17 cellular contexts compared by ENCODE assay signal in genomic region chr6:12203001-12203400, GRCh38.
A peak's percentile ranks its signal among the peaks of the same experiment; 100 is the strongest.
DNase-seq lines count a peak whose midpoint lies in the region; ATAC-seq, FAIRE-seq and TF ChIP-seq lines count a peak whose summit lies in the region.
"Had no signal": no experiment of that assay in that cellular context is flagged by ENCODE, and none has a peak within 500 bp of the region (broad histone marks: within the 10 kb centered on the region; RNA-seq: fewer than 3 reads in every experiment).

No MANE protein-coding gene starts in this region.

- peak in 3 of 4 donors; percentile 44 to 80 (median 64) for ATAC-seq in pancreas
- no peak for ATAC-seq in GM19455 (IDR thresholded peaks at IDR 0.05; ENCODE audit: unreplicated experiment)

- no peaks in the 10 kb centered on the region for H3K36me3 ChIP-seq in pancreas
- H3K36me3 ChIP-seq: BLaER1 treated with 17β-estradiol and CSF1 and Interleukin-3, amounts not matched to agents 10 nM and 100 nM; esophagus squamous epithelium; stomach had no signal

- H3K27ac ChIP-seq in pancreas: no peak overlapping the region
- H3K27ac ChIP-seq: BLaER1 treated with 17β-estradiol and CSF1 and Interleukin-3, amounts not matched to agents 10 nM and 100 nM; esophagus squamous epithelium; stomach had no signal

- H3K4me3 ChIP-seq in pancreas: no peak overlapping the region
- H3K4me3 ChIP-seq: BLaER1 treated with 17β-estradiol and CSF1 and Interleukin-3, amounts not matched to agents 10 nM and 100 nM; esophagus squamous epithelium; stomach had no signal

- H3K27me3 ChIP-seq in pancreas: no peaks in the 10 kb centered on the region
- H3K27me3 ChIP-seq: BLaER1 treated with 17β-estradiol and CSF1 and Interleukin-3, amounts not matched to agents 10 nM and 100 nM; esophagus squamous epithelium; stomach had no signal

- intact Hi-C loops in pancreas (cut with DNase I): no loop called here

- WGBS in pancreas, 2 donors: 54 to 59% methylated on average over 6 of the region's 6 CpGs

- FAIRE-seq in pancreas (lab: Jason Lieb, UNC): no peak
- FAIRE-seq: H54 had no signal

- no peak for TF ChIP-seq CTCF in pancreas (IDR thresholded peaks at IDR 0.05)

- no peaks in the 10 kb centered on the region for H3K4me1 ChIP-seq in pancreas
- H3K4me1 ChIP-seq: esophagus squamous epithelium, stomach had no signal

- DNase-seq in H4 (ENCODE audit: low spot score) (peak; percentile 76), amniotic epithelial cell (ENCODE audit: low read depth) (peak; percentile 71), iPS DF 19.7 (ENCODE audit: low read depth, low spot score) (peak; percentile 60), pancreas (peak in 1 of 6 donors; percentile 17), MV-4-11 (lab: John Stamatoyannopoulos, UW) (no peak), NCI-H1694 (lab: John Stamatoyannopoulos, UW) (no peak), AG08396 (ENCODE audit: low spot score) (no peak)
- DNase-seq: activated gamma-delta T cell treated with Interleukin-2 at 50 U/mL for 16 hours, esophagus squamous epithelium, immature natural killer cell, naive B cell, NCI-H1417, SHP77, stomach had no signal

- no peaks in the 10 kb centered on the region for H3K9me3 ChIP-seq in pancreas
- H3K9me3 ChIP-seq: esophagus squamous epithelium, stomach had no signal

Comparison
In these comparisons a context has a peak if more than half of its experiments do, and no peak if none do; other contexts are left out.
1. DNase-seq: peak in H4 (single experiment), amniotic epithelial cell (single experiment) and iPS DF 19.7 (single experiment); none in MV-4-11 (single experiment), NCI-H1694 (single experiment) and AG08396 (single experiment).